Comparison of ENCODE assay signal across 26 cellular contexts in genomic region chr16:66972983-66973382, GRCh38. TPM values are rescaled to one million over a fixed set of nuclear protein-coding genes. Genes with fewer than 3 reads are reported as not detected.
"Had no signal": no experiment of that assay in that cellular context is flagged by ENCODE, and none has a peak within 500 bp of the region (broad histone marks: within the 10 kb centered on the region; RNA-seq: fewer than 3 reads in every experiment).

No MANE protein-coding gene starts in this region.

- H3K79me2 ChIP-seq: hepatocyte had no signal

- H3K27ac Mint-ChIP-seq: activated CD8-positive, alpha-beta T cell treated with anti-CD3 and anti-CD28 coated beads, Interleukin-2, amount 10 ng/mL, durations not matched to agents 7 days and 5 days; activated naive CD8-positive, alpha-beta T cell treated with anti-CD3 and anti-CD28 coated beads, Interleukin-2, amount 50 U/mL, for 24 hours; activated T-cell treated with anti-CD3 and anti-CD28 coated beads, Interleukin-2, amount 50 U/mL, for 24 hours; activated T-helper 2 cell treated with anti-CD3 and anti-CD28 coated beads, Interferon-gamma antibody, Interleukin-2, Interleukin-4, amounts not matched to agents 10 μg/mL and 5 μg/mL and 100 μg/mL, durations not matched to agents 14 hours and 24 hours and 36 hours; effector memory CD8-positive, alpha-beta T cell had no signal

- ATAC-seq: activated CD8-positive, alpha-beta T cell treated with anti-CD3 and anti-CD28 coated beads, Interleukin-2, amount 10 ng/mL, durations not matched to agents 7 days and 5 days; activated naive CD8-positive, alpha-beta T cell treated with anti-CD3 and anti-CD28 coated beads, Interleukin-2, amount 50 U/mL, for 24 hours; effector memory CD8-positive, alpha-beta T cell; left colon; stimulated activated naive CD8-positive, alpha-beta T cell treated with anti-CD3 and anti-CD28 coated beads, Interleukin-15, Interleukin-2, amounts not matched to agents 100 U/mL and 50 U/mL, for 24 hours had no signal

- H3K36me3 ChIP-seq: prostate gland, right atrium auricular region, transverse colon, vagina had no signal

- DNase-seq: activated CD4-positive, alpha-beta T cell treated with anti-CD3 and anti-CD28 coated beads for 48 hours; activated CD4-positive, CD25-positive, alpha-beta regulatory T cell; activated CD8-positive, alpha-beta T cell treated with anti-CD3 and anti-CD28 coated beads, Interleukin-2, amount 10 ng/mL, durations not matched to agents 7 days and 5 days; activated naive CD4-positive, alpha-beta T cell treated with Interleukin-2 at 50 U/mL for 16 hours; activated naive CD8-positive, alpha-beta T cell treated with anti-CD3 and anti-CD28 coated beads, Interleukin-2, amount 50 U/mL, for 24 hours; activated T-cell treated with anti-CD3 and anti-CD28 coated beads, Interleukin-2, amount 50 U/mL, for 24 hours; anterior cingulate cortex; caudate nucleus; effector memory CD8-positive, alpha-beta T cell; foreskin fibroblast; left colon; mammary epithelial cell; stimulated activated CD4-positive, alpha-beta T cell treated with anti-CD3 and anti-CD28 coated beads, Interleukin-12 subunit alpha, Interleukin-12 subunit beta, amount 100 ng/mL, for 4 hours; stimulated activated CD4-positive, alpha-beta T cell treated with anti-CD3 and anti-CD28 coated beads, Interleukin-2, amount 100 ng/mL, for 24 hours; stimulated activated naive CD8-positive, alpha-beta T cell treated with anti-CD3 and anti-CD28 coated beads, Interleukin-15, Interleukin-2, amounts not matched to agents 100 U/mL and 50 U/mL, for 24 hours; substantia nigra; transverse colon had no signal

- H3K4me3 ChIP-seq: hepatocyte, prostate gland, right atrium auricular region, transverse colon, vagina had no signal

- H3K9me3 Mint-ChIP-seq: activated naive CD8-positive, alpha-beta T cell treated with anti-CD3 and anti-CD28 coated beads, Interleukin-2, amount 50 U/mL, for 24 hours; activated T-cell treated with anti-CD3 and anti-CD28 coated beads, Interleukin-2, amount 50 U/mL, for 24 hours; activated T-helper 2 cell treated with anti-CD3 and anti-CD28 coated beads, Interferon-gamma antibody, Interleukin-2, Interleukin-4, amounts not matched to agents 10 μg/mL and 5 μg/mL and 100 μg/mL, durations not matched to agents 14 hours and 24 hours and 36 hours; effector memory CD8-positive, alpha-beta T cell had no signal

- H3K27me3 ChIP-seq: hepatocyte, right atrium auricular region, transverse colon, vagina had no signal

- H2AFZ ChIP-seq: hepatocyte had no signal

- H3K36me3 Mint-ChIP-seq: brain had no signal

- H3K4me3 Mint-ChIP-seq: activated CD8-positive, alpha-beta T cell treated with anti-CD3 and anti-CD28 coated beads, Interleukin-2, amount 10 ng/mL, durations not matched to agents 7 days and 5 days; activated naive CD8-positive, alpha-beta T cell treated with anti-CD3 and anti-CD28 coated beads, Interleukin-2, amount 50 U/mL, for 24 hours; activated T-cell treated with anti-CD3 and anti-CD28 coated beads, Interleukin-2, amount 50 U/mL, for 24 hours; brain; effector memory CD8-positive, alpha-beta T cell had no signal

- H3K9me3 ChIP-seq: prostate gland, right atrium auricular region, transverse colon, vagina had no signal

- H3K27ac ChIP-seq: hepatocyte, prostate gland, right atrium auricular region, transverse colon, vagina had no signal

- FAIRE-seq: islet of Langerhans had no signal

- H3K4me1 ChIP-seq: prostate gland, right atrium auricular region, vagina had no signal

- H3K4me2 ChIP-seq: hepatocyte had no signal

RNA-seq across cellular contexts. Expression of gene CES3, which starts 11.9 kb away (rescaled TPM):
- total RNA-seq: dermis microvascular lymphatic vessel endothelial cell, osteoblast had no signal
